34 cellular contexts compared by ENCODE assay signal in the genomic region with DNA sequence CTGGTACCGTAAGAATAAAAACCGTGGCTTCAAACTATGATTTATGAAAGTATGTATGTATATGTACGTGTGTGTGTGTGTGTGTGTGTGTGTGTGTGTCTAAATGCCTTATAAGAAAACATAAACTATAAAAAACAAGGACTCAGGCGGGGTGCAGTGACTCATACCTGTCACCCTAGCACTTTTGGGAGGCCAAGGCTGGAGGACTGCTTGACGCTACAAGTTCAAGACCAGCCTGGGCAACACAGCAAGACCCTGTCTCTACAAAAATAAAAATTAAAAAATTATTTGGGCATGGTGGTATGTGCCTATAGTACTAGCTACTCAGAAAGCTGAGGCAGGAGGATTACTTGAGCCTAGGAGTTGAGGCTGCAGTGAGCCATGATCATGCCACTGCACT.
"Had no signal": no experiment of that assay in that cellular context is flagged by ENCODE, and none has a peak within 500 bp of the region (broad histone marks: within the 10 kb centered on the region; RNA-seq: fewer than 3 reads in every experiment).

No MANE protein-coding gene starts in this region.

- H3K9me3 ChIP-seq: MG63 had no signal

- H3K4me3 ChIP-seq: MG63 had no signal

- H3K27me3 ChIP-seq: MG63 had no signal

- DNase-seq: Karpas-422, Kasumi-1, MG63, MM.1S, MV-4-11, NCI-H1048, NCI-H1092, NCI-H1092 treated with DMSO at 0.1 percent for 48 hours, NCI-H1105, NCI-H1105 treated with DMSO at 0.1 percent for 48 hours, NCI-H1417, NCI-H1417 treated with DMSO at 0.1 percent for 48 hours, NCI-H1436, NCI-H1436 treated with DMSO at 0.1 percent for 48 hours, NCI-H146, NCI-H1694, NCI-H1694 treated with DMSO at 0.1 percent for 48 hours, NCI-H187, NCI-H187 treated with DMSO at 0.1 percent for 48 hours, NCI-H1930, NCI-H2029, NCI-H2029 treated with DMSO at 0.1 percent for 48 hours, NCI-H2081, NCI-H2081 treated with DMSO at 0.1 percent for 48 hours, NCI-H2107, NCI-H2171, NCI-H2171 treated with DMSO at 0.1 percent for 48 hours, NCI-H2227 treated with DMSO at 0.1 percent for 48 hours, NCI-H226, NCI-H345, NCI-H446, NCI-H446 treated with DMSO at 0.1 percent for 48 hours, NCI-H510A, NCI-H510A treated with DMSO at 0.1 percent for 48 hours had no signal
